In genomic region chr18:74598350-74599001, GRCh38 we compare ENCODE assay signal across 8 cellular contexts. TPM values are rescaled to one million over a fixed set of nuclear protein-coding genes. Genes with fewer than 3 reads are reported as not detected.
DNase-seq lines count a peak whose midpoint lies in the region; ATAC-seq and TF ChIP-seq lines count a peak whose summit lies in the region.

No MANE protein-coding gene starts in this region.

- POLR2A ChIA-PET in activated B cell treated with CpG ODN at 0.5 μM for 24 hours (lab: Charles Lee), result interaction anchor here (0.6 to 3.6 kb wide), 4 partner anchors 99 to 611 kb away, joined by 3 to 17 read pairs (median 12); partner anchors contain the start of genes CNDP2 and PTGR3

- H3K36me3 Mint-ChIP-seq in activated B cell treated with CpG ODN at 0.5 μM for 24 hours (ENCODE audit: low read depth), result peaks cover 33% of the 10 kb centered on the region

- peak overlapping the region; percentile 98 for H3K27ac Mint-ChIP-seq in activated B cell treated with CpG ODN at 0.5 μM for 24 hours

- DNase-seq in NCI-H1436 (lab: John Stamatoyannopoulos, UW) (peak; percentile 15), NCI-H1436 treated with DMSO at 0.1 percent for 48 hours (lab: John Stamatoyannopoulos, UW) (no peak), NCI-H1105 (lab: John Stamatoyannopoulos, UW) (peak; percentile 30), activated B cell treated with CpG ODN at 0.5 μM for 24 hours (peak; percentile 65), left lobe of liver (ENCODE audit: low spot score) (peak; percentile 63)
- peak; percentile 63 for DNase-seq in central memory CD4-positive, alpha-beta T cell
- peak; percentile 73 for DNase-seq in stimulated activated CD4-positive, alpha-beta T cell treated with anti-CD3 and anti-CD28 coated beads, Interleukin-4, amount 100 ng/mL, for 24 hours

- H3K4me1 Mint-ChIP-seq in activated B cell treated with CpG ODN at 0.5 μM for 24 hours, result peaks cover 46% of the 10 kb centered on the region

- no peaks in the 10 kb centered on the region for H3K9me3 Mint-ChIP-seq in activated B cell treated with CpG ODN at 0.5 μM for 24 hours

- ATAC-seq in HG02642 (IDR thresholded peaks at IDR 0.05; ENCODE audit: poor library complexity, unreplicated experiment) (peak; percentile 67), activated B cell treated with CpG ODN at 0.5 μM for 24 hours (ENCODE audit: low read depth) (peak; percentile 67), left lobe of liver (peak; percentile 61)

- CTCF ChIA-PET in activated B cell treated with CpG ODN at 0.5 μM for 24 hours (lab: Charles Lee), result interaction anchor here (1.7 kb wide), 1 partner anchor 47 kb away, joined by 6 read pairs; no protein-coding TSS in a partner anchor

- no peaks in the 10 kb centered on the region for H3K27me3 Mint-ChIP-seq in activated B cell treated with CpG ODN at 0.5 μM for 24 hours

- TF ChIP-seq CTCF in activated B cell treated with CpG ODN at 0.5 μM for 24 hours (IDR thresholded peaks at IDR 0.05), result no peak

- intact Hi-C loops in activated B cell treated with CpG ODN at 0.5 μM for 24 hours (cut with micrococcal nuclease), result loop anchor here (1.0 to 10.0 kb wide), 3 partner anchors 612 to 1894 kb away; partner anchors contain the start of genes NETO1 and TSHZ1

- peak overlapping the region; percentile 96 for H3K4me3 Mint-ChIP-seq in activated B cell treated with CpG ODN at 0.5 μM for 24 hours

RNA-seq across cellular contexts. Expression of gene ZNF407, which starts 0.8 kb away (rescaled TPM):
- total RNA-seq in activated B cell treated with CpG ODN at 0.5 μM for 24 hours, result 24.0 and 26.7 TPM in 2 replicates
- 4.9 TPM for total RNA-seq in left lobe of liver
